Comparison of ENCODE assay signal across 1 cellular context in genomic region chr17:45197555-45198334, GRCh38.
TF ChIP-seq lines count a peak whose summit lies in the region.

No MANE protein-coding gene starts in this region.

TF ChIP-seq in K562, 482 proteins besides CTCF, POLR2A, EP300 and RAD21 (continued from another document and continues in another):
- peak; percentile 60; the same call in 1 of the 2 replicates for TF ChIP-seq REST (CRISPR knock-in tag; IDR thresholded peaks at IDR 0.05; ENCODE audit: low read depth)
- no peak for TF ChIP-seq ZFP91 (CRISPR knock-in tag; IDR thresholded peaks at IDR 0.05)
- TF ChIP-seq HDGF (IDR thresholded peaks at IDR 0.05): no peak
- no peak for TF ChIP-seq NELFE (IDR thresholded peaks at IDR 0.05; ENCODE audit: insufficient read depth, insufficient read length)
- TF ChIP-seq NFIC (IDR thresholded peaks at IDR 0.05): peak; percentile 94
- TF ChIP-seq, protein P1, sequence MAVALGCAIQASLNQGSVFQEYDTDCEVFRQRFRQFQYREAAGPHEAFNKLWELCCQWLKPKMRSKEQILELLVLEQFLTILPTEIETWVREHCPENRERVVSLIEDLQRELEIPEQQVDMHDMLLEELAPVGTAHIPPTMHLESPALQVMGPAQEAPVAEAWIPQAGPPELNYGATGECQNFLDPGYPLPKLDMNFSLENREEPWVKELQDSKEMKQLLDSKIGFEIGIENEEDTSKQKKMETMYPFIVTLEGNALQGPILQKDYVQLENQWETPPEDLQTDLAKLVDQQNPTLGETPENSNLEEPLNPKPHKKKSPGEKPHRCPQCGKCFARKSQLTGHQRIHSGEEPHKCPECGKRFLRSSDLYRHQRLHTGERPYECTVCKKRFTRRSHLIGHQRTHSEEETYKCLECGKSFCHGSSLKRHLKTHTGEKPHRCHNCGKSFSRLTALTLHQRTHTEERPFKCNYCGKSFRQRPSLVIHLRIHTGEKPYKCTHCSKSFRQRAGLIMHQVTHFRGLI (CRISPR knock-in tag; IDR thresholded peaks at IDR 0.05): no peak
- TF ChIP-seq SUPT5H (IDR thresholded peaks at IDR 0.05): no peak
- TF ChIP-seq, protein P2, sequence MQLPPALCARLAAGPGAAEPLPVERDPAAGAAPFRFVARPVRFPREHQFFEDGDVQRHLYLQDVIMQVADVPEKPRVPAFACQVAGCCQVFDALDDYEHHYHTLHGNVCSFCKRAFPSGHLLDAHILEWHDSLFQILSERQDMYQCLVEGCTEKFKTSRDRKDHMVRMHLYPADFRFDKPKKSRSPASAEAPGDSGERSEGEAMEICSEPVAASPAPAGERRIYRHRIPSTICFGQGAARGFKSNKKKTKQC (CRISPR knock-in tag; IDR thresholded peaks at IDR 0.05): no peak
- no peak for TF ChIP-seq NR2F6 (CRISPR knock-in tag; IDR thresholded peaks at IDR 0.05)
- TF ChIP-seq JUN (IDR thresholded peaks at IDR 0.05; ENCODE audit: borderline replicate concordance, low read depth, low read length): 0 out of 2 replicates have a peak, but pooled peaks have one; percentile 36
- TF ChIP-seq JUN (CRISPR knock-in tag; IDR thresholded peaks at IDR 0.05; ENCODE audit: borderline replicate concordance): no peak
- peak; percentile 43 for TF ChIP-seq CCNT2 (IDR thresholded peaks at IDR 0.05; ENCODE audit: borderline replicate concordance, extremely low read depth, insufficient read length, low read depth, low read length)
- peak; percentile 60 for TF ChIP-seq KLF16 (IDR thresholded peaks at IDR 0.05)
- no peak for TF ChIP-seq PTTG1 (tag; IDR thresholded peaks at IDR 0.05; ENCODE audit: low read depth)
- TF ChIP-seq TAF15 (IDR thresholded peaks at IDR 0.05; ENCODE audit: low read depth, low read length): no peak
- TF ChIP-seq L3MBTL2 (IDR thresholded peaks at IDR 0.05): peak; percentile 56
- peak; percentile 74; the same call in 1 of the 2 replicates for TF ChIP-seq AFF4 (CRISPR knock-in tag; IDR thresholded peaks at IDR 0.05)
- TF ChIP-seq SP1 (CRISPR knock-in tag; IDR thresholded peaks at IDR 0.05): peak; percentile 69
- no peak for TF ChIP-seq OTX1 (CRISPR knock-in tag; IDR thresholded peaks at IDR 0.05)
- no peak for TF ChIP-seq THRA (IDR thresholded peaks at IDR 0.05)
- no peak for TF ChIP-seq ZNF551 (CRISPR knock-in tag; IDR thresholded peaks at IDR 0.05)
- TF ChIP-seq ZNF561 (CRISPR knock-in tag; conservative IDR thresholded peaks at IDR 0.05): no peak
- TF ChIP-seq ZNF146 (CRISPR knock-in tag; IDR thresholded peaks at IDR 0.05; ENCODE audit: unreplicated experiment): no peak
- TF ChIP-seq ZNF644 (tag; IDR thresholded peaks at IDR 0.05; ENCODE audit: low read depth): no peak
- no peak for TF ChIP-seq SPI1 (IDR thresholded peaks at IDR 0.05; ENCODE audit: borderline replicate concordance, low read depth, low read length)
- 0 out of 2 replicates have a peak, but pooled peaks have one; percentile 12 for TF ChIP-seq EHMT2 (IDR thresholded peaks at IDR 0.05)
- TF ChIP-seq, protein P3, sequence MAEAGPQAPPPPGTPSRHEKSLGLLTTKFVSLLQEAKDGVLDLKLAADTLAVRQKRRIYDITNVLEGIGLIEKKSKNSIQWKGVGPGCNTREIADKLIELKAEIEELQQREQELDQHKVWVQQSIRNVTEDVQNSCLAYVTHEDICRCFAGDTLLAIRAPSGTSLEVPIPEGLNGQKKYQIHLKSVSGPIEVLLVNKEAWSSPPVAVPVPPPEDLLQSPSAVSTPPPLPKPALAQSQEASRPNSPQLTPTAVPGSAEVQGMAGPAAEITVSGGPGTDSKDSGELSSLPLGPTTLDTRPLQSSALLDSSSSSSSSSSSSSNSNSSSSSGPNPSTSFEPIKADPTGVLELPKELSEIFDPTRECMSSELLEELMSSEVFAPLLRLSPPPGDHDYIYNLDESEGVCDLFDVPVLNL (CRISPR knock-in tag; IDR thresholded peaks at IDR 0.05; ENCODE audit: low read depth): no peak
- TF ChIP-seq ZFX (CRISPR knock-in tag; IDR thresholded peaks at IDR 0.05): peak; percentile 65
- TF ChIP-seq HLTF (IDR thresholded peaks at IDR 0.05): 0 out of 2 replicates have a peak, but pooled peaks have one; percentile 42
- TF ChIP-seq, protein P4, sequence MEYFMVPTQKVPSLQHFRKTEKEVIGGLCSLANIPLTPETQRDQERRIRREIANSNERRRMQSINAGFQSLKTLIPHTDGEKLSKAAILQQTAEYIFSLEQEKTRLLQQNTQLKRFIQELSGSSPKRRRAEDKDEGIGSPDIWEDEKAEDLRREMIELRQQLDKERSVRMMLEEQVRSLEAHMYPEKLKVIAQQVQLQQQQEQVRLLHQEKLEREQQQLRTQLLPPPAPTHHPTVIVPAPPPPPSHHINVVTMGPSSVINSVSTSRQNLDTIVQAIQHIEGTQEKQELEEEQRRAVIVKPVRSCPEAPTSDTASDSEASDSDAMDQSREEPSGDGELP (CRISPR knock-in tag; IDR thresholded peaks at IDR 0.05; ENCODE audit: borderline replicate concordance): peak; percentile 85
- TF ChIP-seq PTBP1 (IDR thresholded peaks at IDR 0.05; ENCODE audit: low read depth, low read length): no peak
- TF ChIP-seq ZNF232 (CRISPR knock-in tag; IDR thresholded peaks at IDR 0.05): no peak
- no peak for TF ChIP-seq SP2 (IDR thresholded peaks at IDR 0.05; ENCODE audit: extremely low read depth, low read depth, low read length, poor library complexity, severe bottlenecking)
- peak; percentile 35 for TF ChIP-seq ZHX1 (conservative IDR thresholded peaks at IDR 0.05; ENCODE audit: low read length)
- no peak for TF ChIP-seq KLF10 (CRISPR knock-in tag; IDR thresholded peaks at IDR 0.05)
- TF ChIP-seq PPARD (CRISPR knock-in tag; IDR thresholded peaks at IDR 0.05): no peak
- no peak for TF ChIP-seq TRIM28 (IDR thresholded peaks at IDR 0.05)
- TF ChIP-seq, protein P5, sequence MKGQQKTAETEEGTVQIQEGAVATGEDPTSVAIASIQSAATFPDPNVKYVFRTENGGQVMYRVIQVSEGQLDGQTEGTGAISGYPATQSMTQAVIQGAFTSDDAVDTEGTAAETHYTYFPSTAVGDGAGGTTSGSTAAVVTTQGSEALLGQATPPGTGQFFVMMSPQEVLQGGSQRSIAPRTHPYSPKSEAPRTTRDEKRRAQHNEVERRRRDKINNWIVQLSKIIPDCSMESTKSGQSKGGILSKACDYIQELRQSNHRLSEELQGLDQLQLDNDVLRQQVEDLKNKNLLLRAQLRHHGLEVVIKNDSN (CRISPR knock-in tag; IDR thresholded peaks at IDR 0.05): no peak
- no peak for TF ChIP-seq MLX (CRISPR knock-in tag; conservative IDR thresholded peaks at IDR 0.05)
